Comparison of ENCODE assay signal across 27 cellular contexts in genomic region chr19:3651684-3652083, GRCh38. TPM values are rescaled to one million over a fixed set of nuclear protein-coding genes. Genes with fewer than 3 reads are reported as not detected.
"Had no signal": no experiment of that assay in that cellular context is flagged by ENCODE, and none has a peak within 500 bp of the region (broad histone marks: within the 10 kb centered on the region; RNA-seq: fewer than 3 reads in every experiment).

No MANE protein-coding gene starts in this region.

- H3K27me3 Mint-ChIP-seq: dendritic cell treated with granulocyte-macrophage colony-stimulating factor and Interleukin-4, amounts not matched to agents 40 ng/mL and 50 ng/mL, for 4 days; effector memory CD8-positive, alpha-beta T cell had no signal

- H3K4me3 Mint-ChIP-seq: dendritic cell treated with granulocyte-macrophage colony-stimulating factor and Interleukin-4, amounts not matched to agents 40 ng/mL and 50 ng/mL, for 4 days; effector memory CD8-positive, alpha-beta T cell; endodermal cell had no signal

- H3K36me3 ChIP-seq: colonic mucosa had no signal

- H3K9me3 Mint-ChIP-seq: dendritic cell treated with granulocyte-macrophage colony-stimulating factor and Interleukin-4, amounts not matched to agents 40 ng/mL and 50 ng/mL, for 4 days; effector memory CD8-positive, alpha-beta T cell; endodermal cell had no signal

- H3K27ac ChIP-seq: colonic mucosa, epithelial cell of prostate, esophagus squamous epithelium, gastrocnemius medialis, heart right ventricle, left lung, lower lobe of right lung had no signal

- ATAC-seq: effector memory CD8-positive, alpha-beta T cell; esophagus mucosa; gastrocnemius medialis; left cardiac atrium; left lung; left ventricle myocardium superior; lower lobe of right lung had no signal

- H3K27ac Mint-ChIP-seq: dendritic cell treated with granulocyte-macrophage colony-stimulating factor and Interleukin-4, amounts not matched to agents 40 ng/mL and 50 ng/mL, for 4 days; endodermal cell had no signal

- H3K27me3 ChIP-seq: colonic mucosa, esophagus squamous epithelium, gastrocnemius medialis, heart right ventricle, left lung had no signal

- DNase-seq: colonic mucosa; cortex of kidney; effector CD8-positive, alpha-beta T cell; effector memory CD8-positive, alpha-beta T cell; endodermal cell; erythroblast; esophagus squamous epithelium; foreskin fibroblast; foreskin melanocyte; gastrocnemius medialis; glutamatergic neuron; head of caudate nucleus; heart right ventricle; hippocampal formation; left cardiac atrium; left lung; left ventricle myocardium superior; lower lobe of right lung; mesendoderm; midbrain had no signal

- H3K4me1 Mint-ChIP-seq: endodermal cell had no signal

- H3K4me3 ChIP-seq: colonic mucosa, esophagus squamous epithelium, gastrocnemius medialis, heart right ventricle, left lung, lower lobe of right lung had no signal

- H3K9me3 ChIP-seq: colonic mucosa, esophagus squamous epithelium, gastrocnemius medialis, left lung, lower lobe of right lung had no signal

- H3K4me1 ChIP-seq: colonic mucosa, heart right ventricle, left lung, lower lobe of right lung had no signal

RNA-seq across cellular contexts. Expression of gene TBXA2R, which starts 45.0 kb away (rescaled TPM):
- polyA plus RNA-seq: keratinocyte had no signal

RNA-seq across cellular contexts. Expression of gene TJP3, which starts 56.5 kb away (rescaled TPM):
- total RNA-seq: chondrocyte, glomerular endothelial cell, lung microvascular endothelial cell had no signal
